In genomic region chr1:203627819-203628184, GRCh38 we compare ENCODE assay signal across 9 cellular contexts. TPM values are rescaled to one million over a fixed set of nuclear protein-coding genes. Genes with fewer than 3 reads are reported as not detected.
DNase-seq lines count a peak whose midpoint lies in the region; ATAC-seq and TF ChIP-seq lines count a peak whose summit lies in the region.
"Had no signal": no experiment of that assay in that cellular context is flagged by ENCODE, and none has a peak within 500 bp of the region (broad histone marks: within the 10 kb centered on the region; RNA-seq: fewer than 3 reads in every experiment).

No MANE protein-coding gene starts in this region.

- WGBS in stomach, 5 donors, result 3 to 11% (median 7%) methylated on average over 9 of the region's 9 CpGs

- H3K9ac ChIP-seq in OCI-LY3 (ENCODE audit: low read length), result no peak overlapping the region

- no peaks in the 10 kb centered on the region for H3K27me3 Mint-ChIP-seq in MCF 10A (ENCODE audit: insufficient read depth, unreplicated experiment)

- H3K4me2 ChIP-seq in OCI-LY3 (ENCODE audit: low read length), result peak overlapping the region; percentile 87

- no peak for TF ChIP-seq CTCF in OCI-LY3 (IDR thresholded peaks at IDR 0.05; ENCODE audit: low read depth, low read length)
- no peak for TF ChIP-seq CTCF in MCF 10A (IDR thresholded peaks at IDR 0.05; ENCODE audit: unreplicated experiment)
- TF ChIP-seq CTCF in stomach (IDR thresholded peaks at IDR 0.05), result no peak

- H3K36me3 Mint-ChIP-seq in MCF 10A (ENCODE audit: insufficient read depth, unreplicated experiment), result no peaks in the 10 kb centered on the region

- BruUV-seq in MCF 10A (replicated peaks; lab: Mats Ljungman, UMichigan), result no TSS peak

- TF ChIP-seq EP300 in stomach (IDR thresholded peaks at IDR 0.05), result no peak

- peaks cover 52% of the 10 kb centered on the region for H3K4me1 Mint-ChIP-seq in MCF 10A (ENCODE audit: insufficient read depth, unreplicated experiment)

- H3K4me1 ChIP-seq in OCI-LY3 (ENCODE audit: low read length), result peaks cover 23% of the 10 kb centered on the region
- H3K4me1 ChIP-seq in stomach, result peaks cover 28 to 70% (median 61%) of the 10 kb centered on the region in 4 donors

- no peaks in the 10 kb centered on the region for H4K20me1 ChIP-seq in OCI-LY3 (ENCODE audit: insufficient read depth, low read length)

- DNase-seq in NCI-H2107 treated with DMSO at 0.1 percent for 48 hours (lab: John Stamatoyannopoulos, UW; ENCODE audit: unreplicated experiment) (peak; percentile 30), NCI-H2107 (lab: John Stamatoyannopoulos, UW) (no peak), MCF 10A (ENCODE audit: unreplicated experiment) (peak; percentile 70), stomach (peak; percentile 37), COR-L47 (lab: John Stamatoyannopoulos, UW) (no peak)

- no peaks in the 10 kb centered on the region for H3K9me3 Mint-ChIP-seq in MCF 10A (ENCODE audit: unreplicated experiment)

- H3K4me3 ChIP-seq in OCI-LY3 (ENCODE audit: low read length), result no peak overlapping the region
- peak overlapping the region; percentile 66 to 71 (median 69) for H3K4me3 ChIP-seq in stomach

- CTCF ChIA-PET in MCF 10A (lab: Yijun Ruan, JAX), result interaction anchor here (0.5 to 4.6 kb wide), 22 partner anchors 7 to 168 kb away, joined by 3 to 82 read pairs (median 4); no protein-coding TSS in a partner anchor

- H3K27ac Mint-ChIP-seq in MCF 10A (ENCODE audit: low read depth, unreplicated experiment), result peak overlapping the region; percentile 91

- no peak overlapping the region for H2AFZ ChIP-seq in OCI-LY3 (ENCODE audit: low read depth, low read length)

- ATAC-seq in HG03095 (IDR thresholded peaks at IDR 0.05; ENCODE audit: unreplicated experiment), result no peak

- H3K4me3 Mint-ChIP-seq in MCF 10A (ENCODE audit: unreplicated experiment), result peak overlapping the region; percentile 75

- H3K27ac ChIP-seq in OCI-LY3 (ENCODE audit: low read length) (no peak overlapping the region), layer of hippocampus (ENCODE audit: low read depth, low read length) (peak overlapping the region; percentile 35), stomach (peak overlapping the region; percentile 58 to 95 (median 92))
- H3K27ac ChIP-seq: C4-2B had no signal

- no peak for TF ChIP-seq POLR2A in stomach (IDR thresholded peaks at IDR 0.05)

- H3K27me3 ChIP-seq in OCI-LY3 (ENCODE audit: low read depth, low read length) (peaks cover 33% of the 10 kb centered on the region), layer of hippocampus (ENCODE audit: control insufficient read depth, insufficient read depth, low read length) (no peaks in the 10 kb centered on the region), stomach (no peaks in the 10 kb centered on the region)

- H3K9me3 ChIP-seq in OCI-LY3 (ENCODE audit: insufficient read depth, low read length) (no peaks in the 10 kb centered on the region), stomach (no peaks in the 10 kb centered on the region)

- intact Hi-C loops in MCF 10A (cut with micrococcal nuclease), result loop anchor here (2.0 to 10.0 kb wide), 3 partner anchors 115 to 499 kb away; partner anchors contain the start of genes ZBED6 and ZC3H11A
- intact Hi-C loops in stomach (cut with DNase I; ENCODE audit: low total_unique reads), result no loop called here

- POLR2A ChIA-PET in MCF 10A (lab: Yijun Ruan, JAX), result interaction anchor here (0.6 to 4.8 kb wide), 28 partner anchors 9 to 1127 kb away, joined by 3 to 172 read pairs (median 6); no protein-coding TSS in a partner anchor

- H3K36me3 ChIP-seq in OCI-LY3 (replicated peaks; ENCODE audit: low read depth, low read length), result no peaks in the 10 kb centered on the region
- no peaks in the 10 kb centered on the region for H3K36me3 ChIP-seq in stomach

- H3K79me2 ChIP-seq in OCI-LY3 (ENCODE audit: low read length), result no peaks in the 10 kb centered on the region

RNA-seq across cellular contexts. Expression of gene ATP2B4, which starts 1.2 kb away (rescaled TPM):
- 15.4 and 17.0 TPM in 2 replicates for total RNA-seq in MCF 10A (2022)
- total RNA-seq in stomach, result 100 to 1,000 TPM in 2 of 5 donors, 10 to 100 TPM in 3; 38.5 to 353 (median 78.2) TPM
- 10 to 100 TPM in 1 of 3 donors, 1 to 10 TPM in 2; 4.4 to 23.6 (median 4.8) TPM for polyA plus RNA-seq in stomach

Comparison
In these comparisons a context has a peak if more than half of its experiments do, and no peak if none do; other contexts are left out.
1. DNase-seq: peak in NCI-H2107 treated with DMSO at 0.1 percent for 48 hours (single experiment), MCF 10A (single experiment) and stomach (single experiment); none in NCI-H2107 (single experiment) and COR-L47 (single experiment).